1 cellular context compared by ENCODE assay signal in genomic region chr5:178626484-178627258, GRCh38.
TF ChIP-seq lines count a peak whose summit lies in the region.

CLK4 (minus strand) TSS chr5:178627050; CDS start chr5:178623416, 3,634 bp downstream.

TF ChIP-seq in HepG2, 621 proteins besides CTCF, POLR2A, EP300 and RAD21 (continued from another document):
- TF ChIP-seq ARID2 (CRISPR knock-in tag; IDR thresholded peaks at IDR 0.05; ENCODE audit: borderline replicate concordance), result 0 out of 2 replicates have a peak, but pooled peaks have one; percentile 26
- no peak for TF ChIP-seq ZNF567 (CRISPR knock-in tag; IDR thresholded peaks at IDR 0.05; ENCODE audit: borderline replicate concordance)
- TF ChIP-seq NR2C2 (CRISPR knock-in tag; IDR thresholded peaks at IDR 0.05; ENCODE audit: borderline replicate concordance), result no peak
- TF ChIP-seq HMG20B (CRISPR knock-in tag; conservative IDR thresholded peaks at IDR 0.05), result no peak
- TF ChIP-seq SOX6 (IDR thresholded peaks at IDR 0.05), result no peak
- TF ChIP-seq SOX6 (CRISPR knock-in tag; IDR thresholded peaks at IDR 0.05), result peak; percentile 31; the same call in 1 of the 2 replicates
- peak in 1 of 2 experiments; percentile 52; a peak in 1 of 4 replicates for TF ChIP-seq REST (IDR thresholded peaks at IDR 0.05; ENCODE audit: borderline replicate concordance in 1 of 2, low read depth in 1 of 2, low read length in 2 of 2)
- TF ChIP-seq ZBTB10 (CRISPR knock-in tag; IDR thresholded peaks at IDR 0.05; ENCODE audit: borderline replicate concordance), result no peak
- no peak; the same call in 1 of the 2 replicates for TF ChIP-seq ZNF331 (CRISPR knock-in tag; IDR thresholded peaks at IDR 0.05)
- TF ChIP-seq MIXL1 (CRISPR knock-in tag; IDR thresholded peaks at IDR 0.05), result 0 out of 2 replicates have a peak, but pooled peaks have one; percentile 9
- TF ChIP-seq MZF1 (CRISPR knock-in tag; IDR thresholded peaks at IDR 0.05; ENCODE audit: borderline replicate concordance), result no peak
- no peak for TF ChIP-seq ZBED4 (CRISPR knock-in tag; IDR thresholded peaks at IDR 0.05; ENCODE audit: borderline replicate concordance)
- TF ChIP-seq SETDB1 (CRISPR knock-in tag; IDR thresholded peaks at IDR 0.05; ENCODE audit: borderline replicate concordance), result no peak
- TF ChIP-seq GABPB1 (CRISPR knock-in tag; IDR thresholded peaks at IDR 0.05), result peak; percentile 75
- TF ChIP-seq ZNF777 (CRISPR knock-in tag; IDR thresholded peaks at IDR 0.05), result no peak
- TF ChIP-seq NFE2 (CRISPR knock-in tag; IDR thresholded peaks at IDR 0.05), result no peak
- no peak for TF ChIP-seq TCF7 (IDR thresholded peaks at IDR 0.05; ENCODE audit: low read depth)
- TF ChIP-seq ZNF747 (CRISPR knock-in tag; IDR thresholded peaks at IDR 0.05; ENCODE audit: borderline replicate concordance), result no peak
- no peak; the same call in 1 of the 2 replicates for TF ChIP-seq HINFP (CRISPR knock-in tag; IDR thresholded peaks at IDR 0.05; ENCODE audit: low read depth)
- peak; percentile 23; the same call in 1 of the 2 replicates for TF ChIP-seq NRL (CRISPR knock-in tag; IDR thresholded peaks at IDR 0.05; ENCODE audit: borderline replicate concordance)
- TF ChIP-seq ZNF430 (CRISPR knock-in tag; IDR thresholded peaks at IDR 0.05), result no peak; the same call in 1 of the 2 replicates
- peak; percentile 84 for TF ChIP-seq NFRKB (IDR thresholded peaks at IDR 0.05)
